11 cellular contexts compared by ENCODE assay signal in the genomic region with DNA sequence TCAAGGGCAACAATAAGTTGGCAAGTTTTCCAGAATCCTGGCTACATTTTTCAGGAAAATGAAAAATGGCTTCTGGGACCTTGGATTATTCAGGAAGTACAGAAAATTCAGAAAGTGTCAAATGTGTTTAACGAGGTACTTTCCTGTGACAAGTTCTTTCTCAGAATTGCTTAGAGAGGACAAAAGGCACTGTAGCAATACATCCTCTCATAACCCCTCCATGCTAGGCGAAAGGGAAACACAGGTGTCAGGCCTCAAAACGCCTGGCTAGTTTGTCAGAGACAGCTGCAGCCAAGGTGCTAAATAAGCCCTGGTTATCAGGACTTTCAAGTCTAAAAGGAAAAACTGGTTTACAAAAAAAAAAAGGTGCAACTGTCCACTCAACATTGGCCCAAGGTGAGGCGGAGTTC.
DNase-seq lines count a peak whose midpoint lies in the region; ATAC-seq, FAIRE-seq and TF ChIP-seq lines count a peak whose summit lies in the region.
"Had no signal": no experiment of that assay in that cellular context is flagged by ENCODE, and none has a peak within 500 bp of the region (broad histone marks: within the 10 kb centered on the region; RNA-seq: fewer than 3 reads in every experiment).

No MANE protein-coding gene starts in this region.

- H2AFZ ChIP-seq in neuronal stem cell (ENCODE audit: low read length) = no peak overlapping the region

- H2BK12ac ChIP-seq in neuronal stem cell (ENCODE audit: low read length) = no peak overlapping the region

- peak; percentile 98 for FAIRE-seq in H54 (lab: Jason Lieb, UNC)
- FAIRE-seq in RCC 7860 (lab: Jason Lieb, UNC) = no peak
- FAIRE-seq: A549 had no signal

- H3K4me1 Mint-ChIP-seq in activated CD4-positive, alpha-beta T cell treated with anti-CD3 and anti-CD28 coated beads for 36 hours = peaks cover 28% of the 10 kb centered on the region
- peaks cover 36% of the 10 kb centered on the region for H3K4me1 Mint-ChIP-seq in HFFc6 (ENCODE audit: low read depth)

- H3K27me3 ChIP-seq in neuronal stem cell (ENCODE audit: control insufficient read depth in 3 of 3, insufficient read depth in 3 of 3, low read depth in 1 of 3, low read length in 3 of 3) = no peaks in the 10 kb centered on the region
- no peaks in the 10 kb centered on the region for H3K27me3 ChIP-seq in esophagus squamous epithelium

- CTCF ChIA-PET in activated CD4-positive, alpha-beta T cell treated with anti-CD3 and anti-CD28 coated beads for 36 hours (lab: Charles Lee) = interaction anchor here (0.9 to 1.2 kb wide), 2 partner anchors 20 to 119 kb away, joined by 3 read pairs; no protein-coding TSS in a partner anchor

- no peak overlapping the region for H3K14ac ChIP-seq in neuronal stem cell (ENCODE audit: low read length)

- H3K9ac ChIP-seq in neuronal stem cell (ENCODE audit: low read depth, low read length, poor library complexity) = no peak overlapping the region

- H4K91ac ChIP-seq in neuronal stem cell (ENCODE audit: low read depth, low read length, poor library complexity) = no peak overlapping the region

- no peak overlapping the region for H2BK5ac ChIP-seq in neuronal stem cell (ENCODE audit: low read length)

- H3K4me3 ChIP-seq in neuronal stem cell (ENCODE audit: low read length in 2 of 2) (no peak overlapping the region), esophagus squamous epithelium (no peak overlapping the region)
- H3K4me3 ChIP-seq: A549 had no signal

- H3K36me3 ChIP-seq in neuronal stem cell (replicated peaks in 1 of 2; ENCODE audit: control insufficient read depth in 2 of 2, insufficient read depth in 2 of 2, low read length in 2 of 2) (peaks cover 2 to 45% of the 10 kb centered on the region in 2 donors), esophagus squamous epithelium (peaks cover 0 to 29% (median 0%) of the 10 kb centered on the region in 3 donors)

- no peaks in the 10 kb centered on the region for H3K27me3 Mint-ChIP-seq in activated CD4-positive, alpha-beta T cell treated with anti-CD3 and anti-CD28 coated beads for 36 hours
- peaks cover 3% of the 10 kb centered on the region; the same call in 1 of the 2 replicates for H3K27me3 Mint-ChIP-seq in HFFc6 (ENCODE audit: insufficient read depth)

- H3K4me3 Mint-ChIP-seq in activated CD4-positive, alpha-beta T cell treated with anti-CD3 and anti-CD28 coated beads for 36 hours = no peak overlapping the region
- H3K4me3 Mint-ChIP-seq in HFFc6 = no peak overlapping the region

- TF ChIP-seq POLR2A in H54 (IDR thresholded peaks at IDR 0.05; ENCODE audit: low read depth, low read length) = no peak
- no peak for TF ChIP-seq POLR2A in esophagus squamous epithelium (IDR thresholded peaks at IDR 0.05)

- TF ChIP-seq CTCF in VCaP (conservative IDR thresholded peaks at IDR 0.05) (no peak), esophagus squamous epithelium (IDR thresholded peaks at IDR 0.05) (no peak), HFFc6 (IDR thresholded peaks at IDR 0.05) (no peak)

- H3K18ac ChIP-seq in neuronal stem cell (ENCODE audit: low read length) = no peak overlapping the region

- H2BK15ac ChIP-seq in neuronal stem cell (ENCODE audit: low read length) = no peak overlapping the region

- H3K4me1 ChIP-seq in neuronal stem cell (ENCODE audit: control insufficient read depth in 2 of 2, insufficient read depth in 1 of 2, low read depth in 1 of 2, low read length in 2 of 2) (peaks cover 0 to 4% of the 10 kb centered on the region in 2 donors), esophagus squamous epithelium (peaks cover 0 to 32% (median 0%) of the 10 kb centered on the region in 3 donors)
- H3K4me1 ChIP-seq: A549 had no signal

- H3K9me3 ChIP-seq in neuronal stem cell (replicated peaks in 1 of 2; ENCODE audit: control insufficient read depth in 2 of 2, insufficient read depth in 1 of 2, low read depth in 1 of 2, low read length in 2 of 2) = peaks cover 0 to 8% of the 10 kb centered on the region in 2 donors
- no peaks in the 10 kb centered on the region for H3K9me3 ChIP-seq in esophagus squamous epithelium
- H3K9me3 ChIP-seq: A549 had no signal

- H3K79me1 ChIP-seq in neuronal stem cell (ENCODE audit: low read depth, low read length) = no peaks in the 10 kb centered on the region

- no peak overlapping the region for H3K4me2 ChIP-seq in neuronal stem cell (ENCODE audit: insufficient read depth, low read length, poor library complexity, severe bottlenecking)
- H3K4me2 ChIP-seq: A549 had no signal

- peak overlapping the region; percentile 2 for H3K27ac Mint-ChIP-seq in activated CD4-positive, alpha-beta T cell treated with anti-CD3 and anti-CD28 coated beads for 36 hours
- no peak overlapping the region for H3K27ac Mint-ChIP-seq in HFFc6

- peak; percentile 19 for DNase-seq in activated CD4-positive, alpha-beta T cell treated with anti-CD3 and anti-CD28 coated beads for 36 hours
- DNase-seq in activated CD4-positive, alpha-beta T cell treated with anti-CD3 and anti-CD28 coated beads for 48 hours = no peak
- DNase-seq in H54 (ENCODE audit: insufficient read length, low spot score) (no peak), neuronal stem cell (ENCODE audit: low spot score) (no peak), RCC 7860 (ENCODE audit: low spot score) (no peak), esophagus squamous epithelium (lab: John Stamatoyannopoulos, UW) (no peak), HFFc6 (no peak)
- DNase-seq: NCI-H1092 treated with DMSO at 0.1 percent for 48 hours; stimulated activated CD8-positive, alpha-beta memory T cell treated with anti-CD3 and anti-CD28 coated beads, Interleukin-4, amount 100 ng/mL, for 48 hours had no signal

- WGBS in neuronal stem cell (ENCODE audit: extremely low coverage in 2 of 2, insufficient read length in 2 of 2, insufficient replicate concordance in 1 of 2), 2 donors = no CpG with 5 or more reads among the region's 4 CpGs
- WGBS in esophagus squamous epithelium, 2 donors = 43 to 62% methylated on average over 4 of the region's 4 CpGs

- intact Hi-C loops in activated CD4-positive, alpha-beta T cell treated with anti-CD3 and anti-CD28 coated beads for 36 hours (cut with DNase I, micrococcal nuclease) = no loop called here
- intact Hi-C loops in esophagus squamous epithelium (cut with DNase I) = no loop called here

- H2AK5ac ChIP-seq in neuronal stem cell (ENCODE audit: low read depth, low read length) = no peak overlapping the region

- no peak overlapping the region for H2BK120ac ChIP-seq in neuronal stem cell (ENCODE audit: low read depth, low read length)

- no peak overlapping the region for H3K23ac ChIP-seq in neuronal stem cell (ENCODE audit: low read depth, low read length, poor library complexity)

- peak; percentile 55 for ATAC-seq in activated CD4-positive, alpha-beta T cell treated with anti-CD3 and anti-CD28 coated beads for 36 hours
- ATAC-seq: A549 had no signal

- POLR2A ChIA-PET in activated CD4-positive, alpha-beta T cell treated with anti-CD3 and anti-CD28 coated beads for 36 hours (lab: Charles Lee) = no interaction called here

- H3K36me3 Mint-ChIP-seq in activated CD4-positive, alpha-beta T cell treated with anti-CD3 and anti-CD28 coated beads for 36 hours (ENCODE audit: low read depth) = peaks cover 20% of the 10 kb centered on the region
- peaks cover 43% of the 10 kb centered on the region for H3K36me3 Mint-ChIP-seq in HFFc6 (ENCODE audit: low read depth)

- no peak overlapping the region for H3K4ac ChIP-seq in neuronal stem cell (ENCODE audit: low read length)

- H3K9me3 Mint-ChIP-seq in activated CD4-positive, alpha-beta T cell treated with anti-CD3 and anti-CD28 coated beads for 36 hours (ENCODE audit: low read depth) = no peaks in the 10 kb centered on the region
- no peaks in the 10 kb centered on the region for H3K9me3 Mint-ChIP-seq in HFFc6

- no peak overlapping the region for H4K8ac ChIP-seq in neuronal stem cell (ENCODE audit: low read depth, low read length)

- H3K27ac ChIP-seq in VCaP = peak overlapping the region; percentile 54; the same call in 1 of the 2 replicates
- H3K27ac ChIP-seq in neuronal stem cell (replicated peaks; ENCODE audit: low read length) = peak overlapping the region; percentile 59
- H3K27ac ChIP-seq in esophagus squamous epithelium = no peak overlapping the region
- H3K27ac ChIP-seq: A549 had no signal

Comparison
In these comparisons a context has a peak if more than half of its experiments do, and no peak if none do; other contexts are left out.
1. H3K27ac ChIP-seq: peak in VCaP (single experiment) and neuronal stem cell (single experiment); none in esophagus squamous epithelium (0 of 4).